In the genomic region with DNA sequence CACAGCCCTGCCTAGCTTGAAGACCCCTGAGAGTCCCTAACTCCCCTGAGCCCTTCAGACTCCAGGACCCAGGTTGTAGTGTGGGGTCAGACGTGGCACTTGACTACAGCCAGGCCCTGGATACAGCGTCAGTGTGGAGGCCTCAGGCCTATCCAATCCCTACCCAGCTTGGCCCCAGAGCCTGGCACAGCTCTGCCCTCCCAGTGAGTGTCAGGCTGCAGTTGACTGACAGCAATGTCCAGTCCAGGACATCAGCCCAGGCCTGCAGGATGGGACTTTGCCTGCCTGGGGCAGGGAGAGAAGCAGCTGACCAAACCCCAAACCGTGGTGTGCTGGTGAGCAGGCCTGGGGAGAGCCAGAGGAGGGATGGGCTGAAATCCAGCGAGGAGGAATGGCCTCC, we compare ENCODE assay signal across 7 cellular contexts. TPM values are rescaled to one million over a fixed set of nuclear protein-coding genes. Genes with fewer than 3 reads are reported as not detected.
A peak's percentile ranks its signal among the peaks of the same experiment; 100 is the strongest.
DNase-seq lines count a peak whose midpoint lies in the region; FAIRE-seq and TF ChIP-seq lines count a peak whose summit lies in the region.

No MANE protein-coding gene starts in this region.

- TF ChIP-seq CTCF in kidney (IDR thresholded peaks at IDR 0.05; ENCODE audit: borderline replicate concordance, extremely low read depth, insufficient read depth), result no peak

- no peaks in the 10 kb centered on the region for H3K9me3 Mint-ChIP-seq in IgD-negative memory B cell

- no peak for FAIRE-seq in kidney (lab: Jason Lieb, UNC)

- intact Hi-C loops in kidney (cut with DNase I), result loop anchor here (10.0 kb wide), 1 partner anchor 131 kb away; no protein-coding TSS in a partner anchor

- H3K9me3 ChIP-seq in kidney (ENCODE audit: control insufficient read depth in 1 of 2, low read length in 2 of 2), result no peaks in the 10 kb centered on the region

- WGBS in adipose tissue, 3 donors, result 25 to 51% (median 44%) methylated on average over 4 of the region's 4 CpGs

- no peaks in the 10 kb centered on the region for H3K27me3 Mint-ChIP-seq in IgD-negative memory B cell

- H3K4me1 ChIP-seq in kidney (ENCODE audit: control insufficient read depth in 1 of 2, insufficient read depth in 1 of 2, low read depth in 1 of 2, low read length in 2 of 2), result peaks cover 74 to 75% of the 10 kb centered on the region in 2 donors

- peaks cover 10% of the 10 kb centered on the region for H3K36me3 Mint-ChIP-seq in IgD-negative memory B cell

- peaks cover 0 to 6% of the 10 kb centered on the region in 2 donors for H3K36me3 ChIP-seq in kidney (ENCODE audit: control insufficient read depth in 1 of 2, insufficient read depth in 2 of 2, low read length in 2 of 2)

- H3K4me3 Mint-ChIP-seq in IgD-negative memory B cell, result peak overlapping the region in 2 of 4 donors; percentile 12 to 74

- H3K27ac Mint-ChIP-seq in IgD-negative memory B cell, result peak overlapping the region; percentile 85 to 97 (median 90)

- H3K27ac ChIP-seq in adipose tissue (ENCODE audit: low read depth, low read length), result peak overlapping the region; percentile 19
- H3K27ac ChIP-seq in kidney (ENCODE audit: low read depth in 2 of 2, low read length in 2 of 2), result peak overlapping the region; percentile 91 to 94

- DNase-seq in kidney, result no peak
- peak; percentile 75 for DNase-seq in superior temporal gyrus (ENCODE audit: extremely low spot score)
- no peak for DNase-seq in NCI-H2227 (lab: John Stamatoyannopoulos, UW; ENCODE audit: unreplicated experiment)
- DNase-seq in NCI-H82 treated with DMSO at 0.1 percent for 48 hours (lab: John Stamatoyannopoulos, UW; ENCODE audit: unreplicated experiment), result no peak
- no peak for DNase-seq in activated effector memory CD4-positive, alpha-beta T cell treated with Interleukin-2 at 50 U/mL for 16 hours

- H3K4me3 ChIP-seq in kidney (ENCODE audit: low read length in 2 of 2), result peak overlapping the region in 1 of 2 donors; percentile 32

- peak overlapping the region; percentile 51 to 66 for H3K9ac ChIP-seq in kidney (ENCODE audit: low read length in 2 of 2)

- H3K4me1 Mint-ChIP-seq in IgD-negative memory B cell, result peaks cover 70 to 85% (median 71%) of the 10 kb centered on the region in 3 donors

RNA-seq across cellular contexts. Expression of a gene that starts 27.3 kb away (rescaled TPM):
- polyA plus RNA-seq in IgD-negative memory B cell (81.4 TPM), adipose tissue (10 to 100 TPM; 44.3 to 74.0 (median 46.9) TPM), kidney (ENCODE audit: insufficient read depth, low read depth, low replicate concordance) (55.5 TPM)
- 123 TPM for total RNA-seq in kidney
